1 cellular context compared by ENCODE assay signal in the genomic region with DNA sequence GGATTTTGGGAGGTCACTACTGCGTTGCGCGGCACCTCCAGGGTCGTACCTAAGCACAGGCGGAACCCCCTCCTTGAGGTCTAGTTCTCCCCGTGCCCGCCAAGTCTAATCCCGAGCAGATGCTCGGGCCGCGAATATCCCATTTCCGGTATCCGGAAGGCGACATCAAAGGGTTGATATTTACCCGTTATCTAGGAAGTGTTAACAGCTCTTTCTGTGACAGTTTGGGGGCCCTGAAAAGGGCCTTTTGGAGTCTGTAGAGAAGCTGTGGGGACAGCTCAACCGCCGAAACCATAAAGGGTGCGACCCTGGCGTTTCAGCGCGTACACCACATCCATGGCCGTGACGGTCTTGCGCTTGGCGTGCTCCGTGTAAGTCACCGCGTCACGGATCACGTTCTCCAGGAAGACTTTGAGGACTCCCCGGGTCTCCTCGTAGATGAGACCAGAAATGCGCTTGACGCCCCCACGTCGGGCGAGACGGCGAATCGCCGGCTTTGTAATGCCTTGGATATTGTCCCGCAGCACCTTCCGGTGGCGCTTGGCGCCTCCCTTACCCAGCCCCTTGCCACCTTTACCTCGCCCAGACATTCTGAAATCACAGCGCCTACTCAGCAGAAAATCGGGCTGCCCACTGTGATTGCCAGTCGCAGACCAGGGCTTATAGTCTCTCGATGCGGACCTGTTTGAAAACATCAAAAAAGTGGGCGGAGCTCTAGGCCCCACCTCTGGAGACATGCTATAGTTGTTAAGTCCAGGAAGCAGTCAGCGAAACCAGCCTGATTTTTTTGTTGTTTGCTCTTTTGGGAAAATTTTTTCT.
TF ChIP-seq lines count a peak whose summit lies in the region.

No MANE protein-coding gene starts in this region.

TF ChIP-seq in HepG2, 621 proteins besides CTCF, POLR2A, EP300 and RAD21 (continued from another document and continues in another):
- TF ChIP-seq, protein P1, sequence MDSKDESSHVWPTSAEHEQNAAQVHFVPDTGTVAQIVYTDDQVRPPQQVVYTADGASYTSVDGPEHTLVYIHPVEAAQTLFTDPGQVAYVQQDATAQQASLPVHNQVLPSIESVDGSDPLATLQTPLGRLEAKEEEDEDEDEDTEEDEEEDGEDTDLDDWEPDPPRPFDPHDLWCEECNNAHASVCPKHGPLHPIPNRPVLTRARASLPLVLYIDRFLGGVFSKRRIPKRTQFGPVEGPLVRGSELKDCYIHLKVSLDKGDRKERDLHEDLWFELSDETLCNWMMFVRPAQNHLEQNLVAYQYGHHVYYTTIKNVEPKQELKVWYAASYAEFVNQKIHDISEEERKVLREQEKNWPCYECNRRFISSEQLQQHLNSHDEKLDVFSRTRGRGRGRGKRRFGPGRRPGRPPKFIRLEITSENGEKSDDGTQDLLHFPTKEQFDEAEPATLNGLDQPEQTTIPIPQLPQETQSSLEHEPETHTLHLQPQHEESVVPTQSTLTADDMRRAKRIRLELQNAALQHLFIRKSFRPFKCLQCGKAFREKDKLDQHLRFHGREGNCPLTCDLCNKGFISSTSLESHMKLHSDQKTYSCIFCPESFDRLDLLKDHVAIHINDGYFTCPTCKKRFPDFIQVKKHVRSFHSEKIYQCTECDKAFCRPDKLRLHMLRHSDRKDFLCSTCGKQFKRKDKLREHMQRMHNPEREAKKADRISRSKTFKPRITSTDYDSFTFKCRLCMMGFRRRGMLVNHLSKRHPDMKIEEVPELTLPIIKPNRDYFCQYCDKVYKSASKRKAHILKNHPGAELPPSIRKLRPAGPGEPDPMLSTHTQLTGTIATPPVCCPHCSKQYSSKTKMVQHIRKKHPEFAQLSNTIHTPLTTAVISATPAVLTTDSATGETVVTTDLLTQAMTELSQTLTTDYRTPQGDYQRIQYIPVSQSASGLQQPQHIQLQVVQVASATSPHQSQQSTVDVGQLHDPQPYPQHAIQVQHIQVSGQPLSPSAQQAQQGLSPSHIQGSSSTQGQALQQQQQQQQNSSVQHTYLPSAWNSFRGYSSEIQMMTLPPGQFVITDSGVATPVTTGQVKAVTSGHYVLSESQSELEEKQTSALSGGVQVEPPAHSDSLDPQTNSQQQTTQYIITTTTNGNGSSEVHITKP (CRISPR knock-in tag; IDR thresholded peaks at IDR 0.05; ENCODE audit: low read depth), result peak; percentile 53; the same call in 1 of the 2 replicates
- TF ChIP-seq ZNF678 (CRISPR knock-in tag; IDR thresholded peaks at IDR 0.05), result 0 out of 2 replicates have a peak, but pooled peaks have one; percentile 53
- peak; percentile 37; the same call in 1 of the 2 replicates for TF ChIP-seq PATZ1 (CRISPR knock-in tag; IDR thresholded peaks at IDR 0.05)
- no peak for TF ChIP-seq SYNCRIP (IDR thresholded peaks at IDR 0.05; ENCODE audit: insufficient read depth, low read depth, low read length)
- no peak for TF ChIP-seq JARID2 (CRISPR knock-in tag; IDR thresholded peaks at IDR 0.05; ENCODE audit: insufficient replicate concordance)
- no peak for TF ChIP-seq NFE2L1 (CRISPR knock-in tag; IDR thresholded peaks at IDR 0.05; ENCODE audit: borderline replicate concordance)
- 0 out of 2 replicates have a peak, but pooled peaks have one; percentile 23 for TF ChIP-seq ZNF441 (CRISPR knock-in tag; IDR thresholded peaks at IDR 0.05; ENCODE audit: borderline replicate concordance)
- TF ChIP-seq NFYB (CRISPR knock-in tag; IDR thresholded peaks at IDR 0.05), result peak; percentile 60
- no peak for TF ChIP-seq KLF13 (CRISPR knock-in tag; IDR thresholded peaks at IDR 0.05)
- TF ChIP-seq ZNF256 (CRISPR knock-in tag; conservative IDR thresholded peaks at IDR 0.05), result no peak; the same call in 1 of the 2 replicates
- TF ChIP-seq ZFY (CRISPR knock-in tag; IDR thresholded peaks at IDR 0.05), result no peak
- peak; percentile 35 for TF ChIP-seq FOSL2 (CRISPR knock-in tag; IDR thresholded peaks at IDR 0.05)
- TF ChIP-seq ZNF225 (CRISPR knock-in tag; IDR thresholded peaks at IDR 0.05), result 0 out of 2 replicates have a peak, but pooled peaks have one; percentile 49
- TF ChIP-seq ZNF292 (CRISPR knock-in tag; IDR thresholded peaks at IDR 0.05; ENCODE audit: borderline replicate concordance, low read depth), result no peak; the same call in 1 of the 2 replicates
- TF ChIP-seq TSC22D2 (CRISPR knock-in tag; IDR thresholded peaks at IDR 0.05; ENCODE audit: borderline replicate concordance), result peak; percentile 87
- no peak for TF ChIP-seq NCOA5 (CRISPR knock-in tag; IDR thresholded peaks at IDR 0.05)
- TF ChIP-seq TP53 (CRISPR knock-in tag; conservative IDR thresholded peaks at IDR 0.05), result no peak
- peak; percentile 32; the same call in 1 of the 2 replicates for TF ChIP-seq RARA (CRISPR knock-in tag; IDR thresholded peaks at IDR 0.05)
- TF ChIP-seq, protein P2, sequence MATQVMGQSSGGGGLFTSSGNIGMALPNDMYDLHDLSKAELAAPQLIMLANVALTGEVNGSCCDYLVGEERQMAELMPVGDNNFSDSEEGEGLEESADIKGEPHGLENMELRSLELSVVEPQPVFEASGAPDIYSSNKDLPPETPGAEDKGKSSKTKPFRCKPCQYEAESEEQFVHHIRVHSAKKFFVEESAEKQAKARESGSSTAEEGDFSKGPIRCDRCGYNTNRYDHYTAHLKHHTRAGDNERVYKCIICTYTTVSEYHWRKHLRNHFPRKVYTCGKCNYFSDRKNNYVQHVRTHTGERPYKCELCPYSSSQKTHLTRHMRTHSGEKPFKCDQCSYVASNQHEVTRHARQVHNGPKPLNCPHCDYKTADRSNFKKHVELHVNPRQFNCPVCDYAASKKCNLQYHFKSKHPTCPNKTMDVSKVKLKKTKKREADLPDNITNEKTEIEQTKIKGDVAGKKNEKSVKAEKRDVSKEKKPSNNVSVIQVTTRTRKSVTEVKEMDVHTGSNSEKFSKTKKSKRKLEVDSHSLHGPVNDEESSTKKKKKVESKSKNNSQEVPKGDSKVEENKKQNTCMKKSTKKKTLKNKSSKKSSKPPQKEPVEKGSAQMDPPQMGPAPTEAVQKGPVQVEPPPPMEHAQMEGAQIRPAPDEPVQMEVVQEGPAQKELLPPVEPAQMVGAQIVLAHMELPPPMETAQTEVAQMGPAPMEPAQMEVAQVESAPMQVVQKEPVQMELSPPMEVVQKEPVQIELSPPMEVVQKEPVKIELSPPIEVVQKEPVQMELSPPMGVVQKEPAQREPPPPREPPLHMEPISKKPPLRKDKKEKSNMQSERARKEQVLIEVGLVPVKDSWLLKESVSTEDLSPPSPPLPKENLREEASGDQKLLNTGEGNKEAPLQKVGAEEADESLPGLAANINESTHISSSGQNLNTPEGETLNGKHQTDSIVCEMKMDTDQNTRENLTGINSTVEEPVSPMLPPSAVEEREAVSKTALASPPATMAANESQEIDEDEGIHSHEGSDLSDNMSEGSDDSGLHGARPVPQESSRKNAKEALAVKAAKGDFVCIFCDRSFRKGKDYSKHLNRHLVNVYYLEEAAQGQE (IDR thresholded peaks at IDR 0.05; ENCODE audit: borderline replicate concordance in 1 of 2, low read depth in 1 of 2, low read length in 2 of 2), result peak in 1 of 2 experiments; percentile 68; a peak in 2 of 4 replicates
- no peak for TF ChIP-seq U2AF2 (IDR thresholded peaks at IDR 0.05; ENCODE audit: low read depth, low read length)
- TF ChIP-seq ZFAT (CRISPR knock-in tag; conservative IDR thresholded peaks at IDR 0.05), result no peak
- no peak for TF ChIP-seq HNF1B (CRISPR knock-in tag; IDR thresholded peaks at IDR 0.05)
- no peak for TF ChIP-seq ZNF326 (CRISPR knock-in tag; IDR thresholded peaks at IDR 0.05; ENCODE audit: borderline replicate concordance)
- no peak for TF ChIP-seq ZNF737 (CRISPR knock-in tag; IDR thresholded peaks at IDR 0.05; ENCODE audit: borderline replicate concordance)
- peak; percentile 70; the same call in 1 of the 2 replicates for TF ChIP-seq ZNF713 (CRISPR knock-in tag; IDR thresholded peaks at IDR 0.05)
- peak; percentile 68; the same call in 1 of the 2 replicates for TF ChIP-seq ZNF746 (CRISPR knock-in tag; IDR thresholded peaks at IDR 0.05)
- TF ChIP-seq ZNF501 (CRISPR knock-in tag; IDR thresholded peaks at IDR 0.05), result peak; percentile 78; the same call in 1 of the 2 replicates
- TF ChIP-seq TCF12 (IDR thresholded peaks at IDR 0.05), result no peak
- TF ChIP-seq TCF12 (CRISPR knock-in tag; IDR thresholded peaks at IDR 0.05), result no peak; the same call in 1 of the 2 replicates
- peak; percentile 50; the same call in 1 of the 2 replicates for TF ChIP-seq ZNF782 (CRISPR knock-in tag; IDR thresholded peaks at IDR 0.05; ENCODE audit: borderline replicate concordance)
- peak; percentile 23; the same call in 1 of the 2 replicates for TF ChIP-seq SMAD3 (CRISPR knock-in tag; IDR thresholded peaks at IDR 0.05)
- TF ChIP-seq BHLHE40 (IDR thresholded peaks at IDR 0.05; ENCODE audit: low read length), result no peak; the same call in 1 of the 2 replicates
- TF ChIP-seq POGZ (CRISPR knock-in tag; IDR thresholded peaks at IDR 0.05), result peak; percentile 79
- TF ChIP-seq ADNP (CRISPR knock-in tag; IDR thresholded peaks at IDR 0.05), result no peak
- TF ChIP-seq RBFOX2 (IDR thresholded peaks at IDR 0.05; ENCODE audit: low read depth, low read length), result peak; percentile 87
- 0 out of 2 replicates have a peak, but pooled peaks have one; percentile 68 for TF ChIP-seq ZNF891 (CRISPR knock-in tag; IDR thresholded peaks at IDR 0.05)
- peak; percentile 72; the same call in 1 of the 2 replicates for TF ChIP-seq IRX3 (CRISPR knock-in tag; IDR thresholded peaks at IDR 0.05; ENCODE audit: borderline replicate concordance, low read depth)
- no peak for TF ChIP-seq SALL2 (CRISPR knock-in tag; IDR thresholded peaks at IDR 0.05)
- TF ChIP-seq, protein P3, sequence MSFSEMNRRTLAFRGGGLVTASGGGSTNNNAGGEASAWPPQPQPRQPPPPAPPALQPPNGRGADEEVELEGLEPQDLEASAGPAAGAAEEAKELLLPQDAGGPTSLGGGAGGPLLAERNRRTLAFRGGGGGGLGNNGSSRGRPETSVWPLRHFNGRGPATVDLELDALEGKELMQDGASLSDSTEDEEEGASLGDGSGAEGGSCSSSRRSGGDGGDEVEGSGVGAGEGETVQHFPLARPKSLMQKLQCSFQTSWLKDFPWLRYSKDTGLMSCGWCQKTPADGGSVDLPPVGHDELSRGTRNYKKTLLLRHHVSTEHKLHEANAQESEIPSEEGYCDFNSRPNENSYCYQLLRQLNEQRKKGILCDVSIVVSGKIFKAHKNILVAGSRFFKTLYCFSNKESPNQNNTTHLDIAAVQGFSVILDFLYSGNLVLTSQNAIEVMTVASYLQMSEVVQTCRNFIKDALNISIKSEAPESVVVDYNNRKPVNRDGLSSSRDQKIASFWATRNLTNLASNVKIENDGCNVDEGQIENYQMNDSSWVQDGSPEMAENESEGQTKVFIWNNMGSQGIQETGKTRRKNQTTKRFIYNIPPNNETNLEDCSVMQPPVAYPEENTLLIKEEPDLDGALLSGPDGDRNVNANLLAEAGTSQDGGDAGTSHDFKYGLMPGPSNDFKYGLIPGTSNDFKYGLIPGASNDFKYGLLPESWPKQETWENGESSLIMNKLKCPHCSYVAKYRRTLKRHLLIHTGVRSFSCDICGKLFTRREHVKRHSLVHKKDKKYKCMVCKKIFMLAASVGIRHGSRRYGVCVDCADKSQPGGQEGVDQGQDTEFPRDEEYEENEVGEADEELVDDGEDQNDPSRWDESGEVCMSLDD (CRISPR knock-in tag; IDR thresholded peaks at IDR 0.05; ENCODE audit: borderline replicate concordance), result no peak
- no peak for TF ChIP-seq ZNF530 (CRISPR knock-in tag; IDR thresholded peaks at IDR 0.05; ENCODE audit: low read depth)
- TF ChIP-seq ZNF12 (CRISPR knock-in tag; IDR thresholded peaks at IDR 0.05), result no peak; the same call in 1 of the 2 replicates
- TF ChIP-seq KDM5B (CRISPR knock-in tag; IDR thresholded peaks at IDR 0.05; ENCODE audit: borderline replicate concordance), result peak; percentile 67
- TF ChIP-seq HCFC1 (IDR thresholded peaks at IDR 0.05; ENCODE audit: low read depth, low read length), result no peak
- TF ChIP-seq, protein P4, sequence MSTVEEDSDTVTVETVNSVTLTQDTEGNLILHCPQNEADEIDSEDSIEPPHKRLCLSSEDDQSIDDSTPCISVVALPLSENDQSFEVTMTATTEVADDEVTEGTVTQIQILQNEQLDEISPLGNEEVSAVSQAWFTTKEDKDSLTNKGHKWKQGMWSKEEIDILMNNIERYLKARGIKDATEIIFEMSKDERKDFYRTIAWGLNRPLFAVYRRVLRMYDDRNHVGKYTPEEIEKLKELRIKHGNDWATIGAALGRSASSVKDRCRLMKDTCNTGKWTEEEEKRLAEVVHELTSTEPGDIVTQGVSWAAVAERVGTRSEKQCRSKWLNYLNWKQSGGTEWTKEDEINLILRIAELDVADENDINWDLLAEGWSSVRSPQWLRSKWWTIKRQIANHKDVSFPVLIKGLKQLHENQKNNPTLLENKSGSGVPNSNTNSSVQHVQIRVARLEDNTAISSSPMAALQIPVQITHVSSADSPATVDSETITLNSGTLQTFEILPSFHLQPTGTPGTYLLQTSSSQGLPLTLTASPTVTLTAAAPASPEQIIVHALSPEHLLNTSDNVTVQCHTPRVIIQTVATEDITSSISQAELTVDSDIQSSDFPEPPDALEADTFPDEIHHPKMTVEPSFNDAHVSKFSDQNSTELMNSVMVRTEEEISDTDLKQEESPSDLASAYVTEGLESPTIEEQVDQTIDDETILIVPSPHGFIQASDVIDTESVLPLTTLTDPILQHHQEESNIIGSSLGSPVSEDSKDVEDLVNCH (CRISPR knock-in tag; IDR thresholded peaks at IDR 0.05), result no peak
